23 cellular contexts compared by ENCODE assay signal in genomic region chr5:8897316-8897715, GRCh38.
"Had no signal": no experiment of that assay in that cellular context is flagged by ENCODE, and none has a peak within 500 bp of the region (broad histone marks: within the 10 kb centered on the region; RNA-seq: fewer than 3 reads in every experiment).

No MANE protein-coding gene starts in this region.

- H3K4me1 ChIP-seq: ascending aorta, body of pancreas had no signal

- H3K4me3 ChIP-seq: ascending aorta, body of pancreas had no signal

- H3K27me3 ChIP-seq: ascending aorta, body of pancreas had no signal

- H3K27ac Mint-ChIP-seq: activated B cell treated with CpG ODN at 0.5 μM for 24 hours; activated CD4-positive, alpha-beta T cell treated with anti-CD3 and anti-CD28 coated beads, Interleukin-2, amount 10 ng/mL, durations not matched to agents 24 days and 14 days; activated naive CD4-positive, alpha-beta T cell treated with anti-CD3 and anti-CD28 coated beads, Interleukin-2, amount 50 U/mL, for 72 hours; activated naive CD8-positive, alpha-beta T cell treated with anti-CD3 and anti-CD28 coated beads, Interleukin-2, amount 50 U/mL, for 24 hours; T-helper 1 cell treated with Interleukin-12 subunit alpha and Interleukin-12 subunit beta and Interleukin-4 antibody, amounts not matched to agents 30 μg/mL and 1 μg/mL, for 36 hours had no signal

- H3K27me3 Mint-ChIP-seq: activated B cell treated with CpG ODN at 0.5 μM for 24 hours; activated CD4-positive, alpha-beta T cell treated with anti-CD3 and anti-CD28 coated beads, Interleukin-2, amount 10 ng/mL, durations not matched to agents 24 days and 14 days; activated naive CD8-positive, alpha-beta T cell treated with anti-CD3 and anti-CD28 coated beads, Interleukin-2, amount 50 U/mL, for 24 hours; central memory CD8-positive, alpha-beta T cell had no signal

- H3K4me1 Mint-ChIP-seq: activated B cell treated with CpG ODN at 0.5 μM for 24 hours; activated CD4-positive, alpha-beta T cell treated with anti-CD3 and anti-CD28 coated beads, Interleukin-2, amount 10 ng/mL, durations not matched to agents 24 days and 14 days; activated naive CD8-positive, alpha-beta T cell treated with anti-CD3 and anti-CD28 coated beads, Interleukin-2, amount 50 U/mL, for 24 hours; central memory CD8-positive, alpha-beta T cell had no signal

- H3K36me3 Mint-ChIP-seq: activated naive CD4-positive, alpha-beta T cell treated with anti-CD3 and anti-CD28 coated beads, Interleukin-2, amount 50 U/mL, for 72 hours had no signal

- H3K4me3 Mint-ChIP-seq: activated B cell treated with CpG ODN at 0.5 μM for 24 hours; activated CD4-positive, alpha-beta T cell treated with anti-CD3 and anti-CD28 coated beads, Interleukin-2, amount 10 ng/mL, durations not matched to agents 24 days and 14 days; activated naive CD8-positive, alpha-beta T cell treated with anti-CD3 and anti-CD28 coated beads, Interleukin-2, amount 50 U/mL, for 24 hours; activated T-cell treated with anti-CD3 and anti-CD28 coated beads, Interleukin-2, amount 50 U/mL, for 4 hours; central memory CD8-positive, alpha-beta T cell; T-helper 1 cell treated with Interleukin-12 subunit alpha and Interleukin-12 subunit beta and Interleukin-4 antibody, amounts not matched to agents 30 μg/mL and 1 μg/mL, for 36 hours had no signal

- H3K9me3 ChIP-seq: ascending aorta, body of pancreas had no signal

- H3K9me3 Mint-ChIP-seq: activated B cell treated with CpG ODN at 0.5 μM for 24 hours; activated T-cell treated with anti-CD3 and anti-CD28 coated beads, Interleukin-2, amount 50 U/mL, for 4 hours had no signal

- H3K36me3 ChIP-seq: ascending aorta had no signal

- H3K27ac ChIP-seq: ascending aorta, body of pancreas had no signal

- ATAC-seq: activated naive CD4-positive, alpha-beta T cell treated with anti-CD3 and anti-CD28 coated beads, Interleukin-2, amount 50 U/mL, for 72 hours; activated naive CD8-positive, alpha-beta T cell treated with anti-CD3 and anti-CD28 coated beads, Interleukin-2, amount 50 U/mL, for 24 hours; activated T-cell treated with anti-CD3 and anti-CD28 coated beads, Interleukin-2, amount 50 U/mL, for 4 hours; body of pancreas had no signal

- DNase-seq: activated B cell treated with CpG ODN at 0.5 μM for 24 hours; activated CD4-positive, alpha-beta T cell treated with anti-CD3 and anti-CD28 coated beads for 1 hour; activated CD4-positive, alpha-beta T cell treated with anti-CD3 and anti-CD28 coated beads, Interleukin-2, amount 10 ng/mL, durations not matched to agents 24 days and 14 days; activated CD4-positive, alpha-beta T cell treated with anti-CD3 and anti-CD28 coated beads, Interleukin-2, amount 50 U/mL, for 48 hours; activated CD8-positive, alpha-beta memory T cell treated with anti-CD3 and anti-CD28 coated beads for 24 hours; activated effector memory CD4-positive, alpha-beta T cell treated with anti-CD3 and anti-CD28 coated beads, Interleukin-2, amount 50 U/mL, for 16 hours; activated naive CD4-positive, alpha-beta T cell treated with Interleukin-2 at 50 U/mL for 16 hours; activated naive CD8-positive, alpha-beta T cell treated with anti-CD3 and anti-CD28 coated beads, Interleukin-2, amount 50 U/mL, for 24 hours; activated T-cell treated with anti-CD3 and anti-CD28 coated beads, Interleukin-2, amount 50 U/mL, for 4 hours; amniotic stem cell; body of pancreas; MV-4-11; NCI-H1092 treated with DMSO at 0.1 percent for 48 hours; NCI-H1417 treated with DMSO at 0.1 percent for 48 hours; NCI-H1694; NCI-H2029; NCI-H510A treated with DMSO at 0.1 percent for 48 hours; NCI-H69; SHP77 had no signal
